In genomic region chr16:47565454-47565853, GRCh38 we compare ENCODE assay signal across 8 cellular contexts.
A peak's percentile ranks its signal among the peaks of the same experiment; 100 is the strongest.
DNase-seq lines count a peak whose midpoint lies in the region; ATAC-seq, FAIRE-seq and TF ChIP-seq lines count a peak whose summit lies in the region.

No MANE protein-coding gene starts in this region.

- H3K4me3 Mint-ChIP-seq in activated CD8-positive, alpha-beta T cell treated with anti-CD3 and anti-CD28 coated beads, Interleukin-2, amount 10 ng/mL, durations not matched to agents 7 days and 5 days, result peak overlapping the region; percentile 3
- H3K4me3 Mint-ChIP-seq in Caco-2 (ENCODE audit: unreplicated experiment) (no peak overlapping the region), Calu3 (ENCODE audit: low read depth, unreplicated experiment) (no peak overlapping the region)

- intact Hi-C loops in heart right ventricle (cut with DNase I) (no loop called here), Caco-2 (cut with micrococcal nuclease; ENCODE audit: unreplicated experiment) (no loop called here), Calu3 (cut with micrococcal nuclease; ENCODE audit: unreplicated experiment) (no loop called here)

- DNase-seq in stimulated activated CD4-positive, alpha-beta T cell treated with anti-CD3 and anti-CD28 coated beads, Interleukin-4, amount 100 ng/mL, for 24 hours, result peak; percentile 14
- DNase-seq in stimulated activated CD4-positive, alpha-beta T cell treated with anti-CD3 and anti-CD28 coated beads, Interleukin-2, amount 100 ng/mL, for 48 hours, result no peak
- no peak for DNase-seq in activated CD8-positive, alpha-beta T cell treated with anti-CD3 and anti-CD28 coated beads, Interleukin-2, amount 10 ng/mL, durations not matched to agents 7 days and 5 days
- peak; percentile 55 to 56 for DNase-seq in heart right ventricle
- peak; percentile 46 for DNase-seq in urothelium cell line (ENCODE audit: low spot score)
- DNase-seq in Caco-2, result no peak
- DNase-seq in Calu3, result no peak
- DNase-seq in 8988T, result no peak

- ATAC-seq in activated CD8-positive, alpha-beta T cell treated with anti-CD3 and anti-CD28 coated beads, Interleukin-2, amount 10 ng/mL, durations not matched to agents 7 days and 5 days, result no peak
- peak in 6 of 8 donors; percentile 56 to 95 (median 86) for ATAC-seq in heart right ventricle

- H3K36me3 ChIP-seq in heart right ventricle (peaks cover 0 to 10% (median 0%) of the 10 kb centered on the region in 9 donors), Caco-2 (ENCODE audit: control insufficient read depth, insufficient read depth, low read length) (no peaks in the 10 kb centered on the region)

- H3K4me1 Mint-ChIP-seq in activated CD8-positive, alpha-beta T cell treated with anti-CD3 and anti-CD28 coated beads, Interleukin-2, amount 10 ng/mL, durations not matched to agents 7 days and 5 days (ENCODE audit: low read depth), result peaks cover 29% of the 10 kb centered on the region
- H3K4me1 Mint-ChIP-seq in Caco-2 (ENCODE audit: low read depth, unreplicated experiment), result no peaks in the 10 kb centered on the region
- no peaks in the 10 kb centered on the region for H3K4me1 Mint-ChIP-seq in Calu3 (ENCODE audit: low read depth, unreplicated experiment)

- no peak overlapping the region for H3K4me3 ChIP-seq in heart right ventricle
- no peak overlapping the region for H3K4me3 ChIP-seq in Caco-2 (ENCODE audit: low read depth, low read length)

- no peak overlapping the region for H3K27ac Mint-ChIP-seq in activated CD8-positive, alpha-beta T cell treated with anti-CD3 and anti-CD28 coated beads, Interleukin-2, amount 10 ng/mL, durations not matched to agents 7 days and 5 days
- H3K27ac Mint-ChIP-seq in Caco-2 (ENCODE audit: unreplicated experiment), result no peak overlapping the region
- no peak overlapping the region for H3K27ac Mint-ChIP-seq in Calu3 (ENCODE audit: unreplicated experiment)

- H3K27me3 Mint-ChIP-seq in activated CD8-positive, alpha-beta T cell treated with anti-CD3 and anti-CD28 coated beads, Interleukin-2, amount 10 ng/mL, durations not matched to agents 7 days and 5 days (ENCODE audit: low read depth), result no peaks in the 10 kb centered on the region
- H3K27me3 Mint-ChIP-seq in Caco-2 (ENCODE audit: insufficient read depth, unreplicated experiment) (no peaks in the 10 kb centered on the region), Calu3 (ENCODE audit: unreplicated experiment) (no peaks in the 10 kb centered on the region)

- WGBS in heart right ventricle, 2 donors, result 32 to 50% methylated on average over 6 of the region's 6 CpGs

- no peaks in the 10 kb centered on the region for H3K9me3 Mint-ChIP-seq in activated CD8-positive, alpha-beta T cell treated with anti-CD3 and anti-CD28 coated beads, Interleukin-2, amount 10 ng/mL, durations not matched to agents 7 days and 5 days (ENCODE audit: insufficient read depth)
- H3K9me3 Mint-ChIP-seq in Caco-2 (ENCODE audit: unreplicated experiment) (no peaks in the 10 kb centered on the region), Calu3 (ENCODE audit: low read depth, unreplicated experiment) (peaks cover 13% of the 10 kb centered on the region)

- H3K9me3 ChIP-seq in heart right ventricle, result peaks cover 0 to under 1% (median 0%) of the 10 kb centered on the region in 11 donors
- H3K9me3 ChIP-seq in Caco-2, result no peaks in the 10 kb centered on the region

- H3K4me1 ChIP-seq in heart right ventricle (peaks cover 0 to 50% (median 4%) of the 10 kb centered on the region in 9 donors), Caco-2 (no peaks in the 10 kb centered on the region)

- CTCF ChIA-PET in activated CD8-positive, alpha-beta T cell treated with anti-CD3 and anti-CD28 coated beads, Interleukin-2, amount 10 ng/mL, durations not matched to agents 7 days and 5 days (lab: Charles Lee), result no interaction called here
- CTCF ChIA-PET in Caco-2 (lab: Charles Lee) (no interaction called here), Calu3 (lab: Charles Lee) (no interaction called here)

- no peak for TF ChIP-seq CTCF in heart right ventricle (IDR thresholded peaks at IDR 0.05)
- no peak for TF ChIP-seq CTCF in Caco-2 (IDR thresholded peaks at IDR 0.05; ENCODE audit: insufficient read depth in 1 of 2, low read depth in 1 of 2, low read length in 1 of 2, severe bottlenecking in 1 of 2, unreplicated experiment in 1 of 2)
- TF ChIP-seq CTCF in Calu3 (IDR thresholded peaks at IDR 0.05; ENCODE audit: unreplicated experiment), result no peak

- no peak for FAIRE-seq in urothelium cell line (lab: Jason Lieb, UNC)

- POLR2A ChIA-PET in activated CD8-positive, alpha-beta T cell treated with anti-CD3 and anti-CD28 coated beads, Interleukin-2, amount 10 ng/mL, durations not matched to agents 7 days and 5 days (lab: Charles Lee), result no interaction called here
- POLR2A ChIA-PET in Caco-2 (lab: Charles Lee), result no interaction called here

- H3K27me3 ChIP-seq in heart right ventricle (no peaks in the 10 kb centered on the region), Caco-2 (replicated peaks; ENCODE audit: control insufficient read depth, insufficient read depth, low read length) (no peaks in the 10 kb centered on the region)

- BruUV-seq in Caco-2 (replicated peaks; lab: Mats Ljungman, UMichigan) (no TSS peak), Calu3 (replicated peaks; lab: Mats Ljungman, UMichigan) (no TSS peak)

- peaks cover 31% of the 10 kb centered on the region for H3K36me3 Mint-ChIP-seq in activated CD8-positive, alpha-beta T cell treated with anti-CD3 and anti-CD28 coated beads, Interleukin-2, amount 10 ng/mL, durations not matched to agents 7 days and 5 days (ENCODE audit: low read depth)
- H3K36me3 Mint-ChIP-seq in Caco-2 (ENCODE audit: insufficient read depth, unreplicated experiment), result no peaks in the 10 kb centered on the region
- H3K36me3 Mint-ChIP-seq in Calu3 (ENCODE audit: insufficient read depth, unreplicated experiment), result no peaks in the 10 kb centered on the region

- H3K27ac ChIP-seq in heart right ventricle, result peak overlapping the region in 5 of 10 donors; percentile 24 to 63 (median 27)

Comparison
In these comparisons a context has a peak if more than half of its experiments do, and no peak if none do; other contexts are left out.
1. DNase-seq: peak in stimulated activated CD4-positive, alpha-beta T cell treated with anti-CD3 and anti-CD28 coated beads, Interleukin-4, amount 100 ng/mL, for 24 hours (single experiment), heart right ventricle (2 of 2) and urothelium cell line (single experiment); none in stimulated activated CD4-positive, alpha-beta T cell treated with anti-CD3 and anti-CD28 coated beads, Interleukin-2, amount 100 ng/mL, for 48 hours (0 of 2), activated CD8-positive, alpha-beta T cell treated with anti-CD3 and anti-CD28 coated beads, Interleukin-2, amount 10 ng/mL, durations not matched to agents 7 days and 5 days (single experiment), Caco-2 (0 of 2), Calu3 (single experiment) and 8988T (single experiment).